Comparison of ENCODE assay signal across 1 cellular context in the genomic region with DNA sequence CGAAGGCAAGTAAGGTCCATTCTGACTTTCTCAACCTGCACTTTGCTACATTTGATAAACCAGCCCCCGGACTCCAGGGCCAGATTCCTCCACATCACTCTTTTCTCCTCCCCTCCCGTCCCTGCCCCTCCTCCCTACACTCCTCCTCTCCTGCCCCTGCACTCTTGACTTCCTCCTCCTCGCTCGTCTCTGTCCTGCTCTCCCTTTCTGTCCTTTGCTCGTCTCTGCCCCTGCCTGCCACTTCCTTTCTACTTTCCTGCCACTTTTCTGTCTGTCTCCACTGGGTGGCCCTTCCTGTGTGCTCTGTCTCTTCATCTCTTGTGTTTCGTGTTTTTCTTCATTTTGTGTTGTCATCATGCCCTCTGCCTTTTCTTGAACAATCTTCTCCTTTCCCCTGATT.
TF ChIP-seq lines count a peak whose summit lies in the region.

No MANE protein-coding gene starts in this region.

TF ChIP-seq in WTC11, 78 proteins besides CTCF, POLR2A, EP300 and RAD21:
- no peak for TF ChIP-seq JAZF1 (CRISPR knock-in tag; IDR thresholded peaks at IDR 0.05)
- no peak for TF ChIP-seq GRHL2 (CRISPR knock-in tag; IDR thresholded peaks at IDR 0.05; ENCODE audit: insufficient replicate concordance, severe bottlenecking)
- no peak for TF ChIP-seq OVOL2 (CRISPR knock-in tag; IDR thresholded peaks at IDR 0.05; ENCODE audit: borderline replicate concordance)
- no peak for TF ChIP-seq ZNF416 (CRISPR knock-in tag; IDR thresholded peaks at IDR 0.05)
- TF ChIP-seq, protein P1, sequence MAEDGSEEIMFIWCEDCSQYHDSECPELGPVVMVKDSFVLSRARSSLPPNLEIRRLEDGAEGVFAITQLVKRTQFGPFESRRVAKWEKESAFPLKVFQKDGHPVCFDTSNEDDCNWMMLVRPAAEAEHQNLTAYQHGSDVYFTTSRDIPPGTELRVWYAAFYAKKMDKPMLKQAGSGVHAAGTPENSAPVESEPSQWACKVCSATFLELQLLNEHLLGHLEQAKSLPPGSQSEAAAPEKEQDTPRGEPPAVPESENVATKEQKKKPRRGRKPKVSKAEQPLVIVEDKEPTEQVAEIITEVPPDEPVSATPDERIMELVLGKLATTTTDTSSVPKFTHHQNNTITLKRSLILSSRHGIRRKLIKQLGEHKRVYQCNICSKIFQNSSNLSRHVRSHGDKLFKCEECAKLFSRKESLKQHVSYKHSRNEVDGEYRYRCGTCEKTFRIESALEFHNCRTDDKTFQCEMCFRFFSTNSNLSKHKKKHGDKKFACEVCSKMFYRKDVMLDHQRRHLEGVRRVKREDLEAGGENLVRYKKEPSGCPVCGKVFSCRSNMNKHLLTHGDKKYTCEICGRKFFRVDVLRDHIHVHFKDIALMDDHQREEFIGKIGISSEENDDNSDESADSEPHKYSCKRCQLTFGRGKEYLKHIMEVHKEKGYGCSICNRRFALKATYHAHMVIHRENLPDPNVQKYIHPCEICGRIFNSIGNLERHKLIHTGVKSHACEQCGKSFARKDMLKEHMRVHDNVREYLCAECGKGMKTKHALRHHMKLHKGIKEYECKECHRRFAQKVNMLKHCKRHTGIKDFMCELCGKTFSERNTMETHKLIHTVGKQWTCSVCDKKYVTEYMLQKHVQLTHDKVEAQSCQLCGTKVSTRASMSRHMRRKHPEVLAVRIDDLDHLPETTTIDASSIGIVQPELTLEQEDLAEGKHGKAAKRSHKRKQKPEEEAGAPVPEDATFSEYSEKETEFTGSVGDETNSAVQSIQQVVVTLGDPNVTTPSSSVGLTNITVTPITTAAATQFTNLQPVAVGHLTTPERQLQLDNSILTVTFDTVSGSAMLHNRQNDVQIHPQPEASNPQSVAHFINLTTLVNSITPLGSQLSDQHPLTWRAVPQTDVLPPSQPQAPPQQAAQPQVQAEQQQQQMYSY (CRISPR knock-in tag; IDR thresholded peaks at IDR 0.05), result no peak
- no peak for TF ChIP-seq ZNF317 (CRISPR knock-in tag; IDR thresholded peaks at IDR 0.05; ENCODE audit: borderline replicate concordance, low read depth)
- TF ChIP-seq, protein P2, sequence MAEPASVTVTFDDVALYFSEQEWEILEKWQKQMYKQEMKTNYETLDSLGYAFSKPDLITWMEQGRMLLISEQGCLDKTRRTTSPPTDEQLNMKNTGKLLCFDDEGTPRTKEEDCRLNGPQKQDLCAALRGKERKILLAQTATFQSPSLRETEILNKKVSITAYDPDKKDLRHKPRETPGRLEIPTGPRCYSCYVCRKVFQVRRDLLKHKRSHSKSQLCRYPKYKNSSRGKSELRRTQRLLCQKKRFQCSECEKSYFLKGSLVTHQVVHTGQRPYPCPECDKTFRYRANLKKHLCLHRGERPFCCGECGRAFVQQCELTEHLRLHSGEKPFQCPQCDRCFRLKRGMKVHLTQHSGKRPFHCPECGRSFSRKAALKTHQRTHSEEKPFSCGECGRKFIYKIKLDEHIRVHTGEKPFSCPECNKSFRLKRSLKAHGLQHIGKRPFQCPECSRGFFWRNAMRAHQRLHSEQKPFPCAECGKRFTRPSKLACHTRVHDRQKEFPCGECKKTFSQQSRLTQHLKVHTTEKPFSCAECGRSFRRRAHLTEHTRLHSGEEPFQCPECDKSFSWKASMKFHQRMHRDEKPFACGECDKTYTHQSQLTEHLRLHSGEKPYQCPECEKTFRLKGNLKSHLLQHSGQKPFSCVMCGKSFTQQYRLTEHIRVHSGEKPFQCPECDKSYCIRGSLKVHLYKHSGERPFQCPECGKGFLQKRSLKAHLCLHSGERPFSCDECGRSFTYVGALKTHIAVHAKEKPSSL (CRISPR knock-in tag; conservative IDR thresholded peaks at IDR 0.05), result no peak
- TF ChIP-seq NR1H2 (CRISPR knock-in tag; IDR thresholded peaks at IDR 0.05), result no peak
- TF ChIP-seq, protein P3, sequence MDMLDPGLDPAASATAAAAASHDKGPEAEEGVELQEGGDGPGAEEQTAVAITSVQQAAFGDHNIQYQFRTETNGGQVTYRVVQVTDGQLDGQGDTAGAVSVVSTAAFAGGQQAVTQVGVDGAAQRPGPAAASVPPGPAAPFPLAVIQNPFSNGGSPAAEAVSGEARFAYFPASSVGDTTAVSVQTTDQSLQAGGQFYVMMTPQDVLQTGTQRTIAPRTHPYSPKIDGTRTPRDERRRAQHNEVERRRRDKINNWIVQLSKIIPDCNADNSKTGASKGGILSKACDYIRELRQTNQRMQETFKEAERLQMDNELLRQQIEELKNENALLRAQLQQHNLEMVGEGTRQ (CRISPR knock-in tag; IDR thresholded peaks at IDR 0.05), result no peak
- TF ChIP-seq, protein P4, sequence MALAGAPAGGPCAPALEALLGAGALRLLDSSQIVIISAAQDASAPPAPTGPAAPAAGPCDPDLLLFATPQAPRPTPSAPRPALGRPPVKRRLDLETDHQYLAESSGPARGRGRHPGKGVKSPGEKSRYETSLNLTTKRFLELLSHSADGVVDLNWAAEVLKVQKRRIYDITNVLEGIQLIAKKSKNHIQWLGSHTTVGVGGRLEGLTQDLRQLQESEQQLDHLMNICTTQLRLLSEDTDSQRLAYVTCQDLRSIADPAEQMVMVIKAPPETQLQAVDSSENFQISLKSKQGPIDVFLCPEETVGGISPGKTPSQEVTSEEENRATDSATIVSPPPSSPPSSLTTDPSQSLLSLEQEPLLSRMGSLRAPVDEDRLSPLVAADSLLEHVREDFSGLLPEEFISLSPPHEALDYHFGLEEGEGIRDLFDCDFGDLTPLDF (CRISPR knock-in tag; IDR thresholded peaks at IDR 0.05), result no peak
- no peak for TF ChIP-seq PRRX2 (CRISPR knock-in tag; IDR thresholded peaks at IDR 0.05)
- TF ChIP-seq, protein P5, sequence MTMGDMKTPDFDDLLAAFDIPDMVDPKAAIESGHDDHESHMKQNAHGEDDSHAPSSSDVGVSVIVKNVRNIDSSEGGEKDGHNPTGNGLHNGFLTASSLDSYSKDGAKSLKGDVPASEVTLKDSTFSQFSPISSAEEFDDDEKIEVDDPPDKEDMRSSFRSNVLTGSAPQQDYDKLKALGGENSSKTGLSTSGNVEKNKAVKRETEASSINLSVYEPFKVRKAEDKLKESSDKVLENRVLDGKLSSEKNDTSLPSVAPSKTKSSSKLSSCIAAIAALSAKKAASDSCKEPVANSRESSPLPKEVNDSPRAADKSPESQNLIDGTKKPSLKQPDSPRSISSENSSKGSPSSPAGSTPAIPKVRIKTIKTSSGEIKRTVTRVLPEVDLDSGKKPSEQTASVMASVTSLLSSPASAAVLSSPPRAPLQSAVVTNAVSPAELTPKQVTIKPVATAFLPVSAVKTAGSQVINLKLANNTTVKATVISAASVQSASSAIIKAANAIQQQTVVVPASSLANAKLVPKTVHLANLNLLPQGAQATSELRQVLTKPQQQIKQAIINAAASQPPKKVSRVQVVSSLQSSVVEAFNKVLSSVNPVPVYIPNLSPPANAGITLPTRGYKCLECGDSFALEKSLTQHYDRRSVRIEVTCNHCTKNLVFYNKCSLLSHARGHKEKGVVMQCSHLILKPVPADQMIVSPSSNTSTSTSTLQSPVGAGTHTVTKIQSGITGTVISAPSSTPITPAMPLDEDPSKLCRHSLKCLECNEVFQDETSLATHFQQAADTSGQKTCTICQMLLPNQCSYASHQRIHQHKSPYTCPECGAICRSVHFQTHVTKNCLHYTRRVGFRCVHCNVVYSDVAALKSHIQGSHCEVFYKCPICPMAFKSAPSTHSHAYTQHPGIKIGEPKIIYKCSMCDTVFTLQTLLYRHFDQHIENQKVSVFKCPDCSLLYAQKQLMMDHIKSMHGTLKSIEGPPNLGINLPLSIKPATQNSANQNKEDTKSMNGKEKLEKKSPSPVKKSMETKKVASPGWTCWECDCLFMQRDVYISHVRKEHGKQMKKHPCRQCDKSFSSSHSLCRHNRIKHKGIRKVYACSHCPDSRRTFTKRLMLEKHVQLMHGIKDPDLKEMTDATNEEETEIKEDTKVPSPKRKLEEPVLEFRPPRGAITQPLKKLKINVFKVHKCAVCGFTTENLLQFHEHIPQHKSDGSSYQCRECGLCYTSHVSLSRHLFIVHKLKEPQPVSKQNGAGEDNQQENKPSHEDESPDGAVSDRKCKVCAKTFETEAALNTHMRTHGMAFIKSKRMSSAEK (CRISPR knock-in tag; IDR thresholded peaks at IDR 0.05; ENCODE audit: borderline replicate concordance), result no peak
- TF ChIP-seq, protein P6, sequence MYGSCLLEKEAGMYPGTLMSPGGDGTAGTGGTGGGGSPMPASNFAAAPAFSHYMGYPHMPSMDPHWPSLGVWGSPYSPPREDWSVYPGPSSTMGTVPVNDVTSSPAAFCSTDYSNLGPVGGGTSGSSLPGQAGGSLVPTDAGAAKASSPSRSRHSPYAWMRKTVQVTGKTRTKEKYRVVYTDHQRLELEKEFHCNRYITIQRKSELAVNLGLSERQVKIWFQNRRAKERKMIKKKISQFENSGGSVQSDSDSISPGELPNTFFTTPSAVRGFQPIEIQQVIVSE (CRISPR knock-in tag; IDR thresholded peaks at IDR 0.05; ENCODE audit: borderline replicate concordance), result no peak
- no peak for TF ChIP-seq ZNF671 (CRISPR knock-in tag; IDR thresholded peaks at IDR 0.05)
- no peak for TF ChIP-seq ZNF121 (CRISPR knock-in tag; IDR thresholded peaks at IDR 0.05)
- TF ChIP-seq, protein P7, sequence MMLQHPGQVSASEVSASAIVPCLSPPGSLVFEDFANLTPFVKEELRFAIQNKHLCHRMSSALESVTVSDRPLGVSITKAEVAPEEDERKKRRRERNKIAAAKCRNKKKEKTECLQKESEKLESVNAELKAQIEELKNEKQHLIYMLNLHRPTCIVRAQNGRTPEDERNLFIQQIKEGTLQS (CRISPR knock-in tag; conservative IDR thresholded peaks at IDR 0.05), result no peak
